ENCODE assay signal across 25 cellular contexts in genomic region chr18:13619505-13620205, GRCh38.
DNase-seq lines count a peak whose midpoint lies in the region; ATAC-seq, FAIRE-seq and TF ChIP-seq lines count a peak whose summit lies in the region.
"Had no signal": no experiment of that assay in that cellular context is flagged by ENCODE, and none has a peak within 500 bp of the region (broad histone marks: within the 10 kb centered on the region; RNA-seq: fewer than 3 reads in every experiment).

No MANE protein-coding gene starts in this region.

- H3K27me3 ChIP-seq in dorsolateral prefrontal cortex (no peaks in the 10 kb centered on the region), osteoblast (ENCODE audit: insufficient read depth, low read length) (peaks cover 3% of the 10 kb centered on the region)
- H3K27me3 ChIP-seq: body of pancreas, esophagus squamous epithelium, MG63, thyroid gland had no signal

- peak overlapping the region in 58 of 59 donors; percentile 57 to 99 (median 93) for H3K27ac ChIP-seq in dorsolateral prefrontal cortex
- H3K27ac ChIP-seq in osteoblast (ENCODE audit: low read depth, low read length), result no peak overlapping the region
- H3K27ac ChIP-seq: body of pancreas, esophagus squamous epithelium, thyroid gland had no signal

- CTCF ChIA-PET in activated CD8-positive, alpha-beta memory T cell treated with anti-CD3 and anti-CD28 coated beads, Interleukin-2, amount 10 ng/mL, durations not matched to agents 7 days and 5 days (lab: Charles Lee), result no interaction called here

- H2AFZ ChIP-seq in osteoblast (ENCODE audit: low read length), result no peak overlapping the region

- H3K9me3 ChIP-seq in osteoblast (ENCODE audit: low read depth, low read length), result no peaks in the 10 kb centered on the region
- H3K9me3 ChIP-seq: body of pancreas, esophagus squamous epithelium, MG63, thyroid gland had no signal

- intact Hi-C loops in dorsolateral prefrontal cortex (cut with DNase I), result loop anchor here in 1 of 2 donors (10.0 kb wide), 2 partner anchors 165 to 255 kb away; no protein-coding TSS in a partner anchor

- no peaks in the 10 kb centered on the region for H4K20me1 ChIP-seq in osteoblast (ENCODE audit: insufficient read depth, low read length)

- TF ChIP-seq CTCF in dorsolateral prefrontal cortex (IDR thresholded peaks at IDR 0.05 in 54 of 56, conservative IDR thresholded peaks at IDR 0.05 in 2 of 56; ENCODE audit: low read depth in 1 of 56, partially characterized antibody in 56 of 56) (peak in 2 of 56 donors; percentile 11 to 18), osteoblast (IDR thresholded peaks at IDR 0.05; ENCODE audit: extremely low read depth, low read depth, low read length) (no peak)

- H3K79me2 ChIP-seq in osteoblast (ENCODE audit: insufficient read depth, low read length), result no peaks in the 10 kb centered on the region

- peaks cover 3% of the 10 kb centered on the region for H3K36me3 Mint-ChIP-seq in activated CD8-positive, alpha-beta memory T cell treated with anti-CD3 and anti-CD28 coated beads, Interleukin-2, amount 10 ng/mL, durations not matched to agents 7 days and 5 days

- H3K9me3 Mint-ChIP-seq in activated CD8-positive, alpha-beta memory T cell treated with anti-CD3 and anti-CD28 coated beads, Interleukin-2, amount 10 ng/mL, durations not matched to agents 7 days and 5 days (ENCODE audit: low read depth), result no peaks in the 10 kb centered on the region
- H3K9me3 Mint-ChIP-seq: activated B cell treated with CpG ODN at 0.5 μM for 24 hours; activated CD4-positive, alpha-beta memory T cell treated with anti-CD3 and anti-CD28 coated beads, Interleukin-2, amount 10 ng/mL, durations not matched to agents 7 days and 5 days; nephron progenitor cell had no signal

- FAIRE-seq in urothelium cell line (lab: Jason Lieb, UNC), result peak; percentile 96
- FAIRE-seq: frontal cortex, G401.6 had no signal

- H3K4me2 ChIP-seq in osteoblast (ENCODE audit: insufficient read depth, low read length), result no peak overlapping the region

- H3K36me3 ChIP-seq in osteoblast (ENCODE audit: insufficient read depth, low read length), result no peaks in the 10 kb centered on the region
- H3K36me3 ChIP-seq: esophagus squamous epithelium, MG63, thyroid gland had no signal

- peak overlapping the region in 3 of 59 donors; percentile 8 to 19 (median 12) for H3K4me3 ChIP-seq in dorsolateral prefrontal cortex
- no peak overlapping the region for H3K4me3 ChIP-seq in osteoblast (ENCODE audit: insufficient read depth, low read length)
- H3K4me3 ChIP-seq: body of pancreas, esophagus squamous epithelium, MG63, thyroid gland had no signal

- H3K4me1 ChIP-seq in osteoblast (ENCODE audit: insufficient read depth, low read length), result no peaks in the 10 kb centered on the region
- H3K4me1 ChIP-seq: body of pancreas had no signal

- H3K4me1 Mint-ChIP-seq in activated CD8-positive, alpha-beta memory T cell treated with anti-CD3 and anti-CD28 coated beads, Interleukin-2, amount 10 ng/mL, durations not matched to agents 7 days and 5 days, result peaks cover 43% of the 10 kb centered on the region

- no peak for ATAC-seq in activated CD8-positive, alpha-beta memory T cell treated with anti-CD3 and anti-CD28 coated beads, Interleukin-2, amount 10 ng/mL, durations not matched to agents 7 days and 5 days
- ATAC-seq: body of pancreas, Panc1 had no signal

- H3K27ac Mint-ChIP-seq in activated CD8-positive, alpha-beta memory T cell treated with anti-CD3 and anti-CD28 coated beads, Interleukin-2, amount 10 ng/mL, durations not matched to agents 7 days and 5 days, result peak overlapping the region; percentile 26
- H3K27ac Mint-ChIP-seq: activated CD4-positive, alpha-beta memory T cell treated with anti-CD3 and anti-CD28 coated beads, Interleukin-2, amount 10 ng/mL, durations not matched to agents 7 days and 5 days had no signal

- H3K4me3 Mint-ChIP-seq in activated CD8-positive, alpha-beta memory T cell treated with anti-CD3 and anti-CD28 coated beads, Interleukin-2, amount 10 ng/mL, durations not matched to agents 7 days and 5 days, result no peak overlapping the region
- H3K4me3 Mint-ChIP-seq: activated B cell treated with CpG ODN at 0.5 μM for 24 hours; activated CD4-positive, alpha-beta memory T cell treated with anti-CD3 and anti-CD28 coated beads, Interleukin-2, amount 10 ng/mL, durations not matched to agents 7 days and 5 days; nephron progenitor cell had no signal

- H3K27me3 Mint-ChIP-seq in activated CD8-positive, alpha-beta memory T cell treated with anti-CD3 and anti-CD28 coated beads, Interleukin-2, amount 10 ng/mL, durations not matched to agents 7 days and 5 days, result no peaks in the 10 kb centered on the region
- H3K27me3 Mint-ChIP-seq: activated B cell treated with CpG ODN at 0.5 μM for 24 hours; activated CD4-positive, alpha-beta memory T cell treated with anti-CD3 and anti-CD28 coated beads, Interleukin-2, amount 10 ng/mL, durations not matched to agents 7 days and 5 days had no signal

- peak; percentile 38 for DNase-seq in activated CD8-positive, alpha-beta memory T cell treated with anti-CD3 and anti-CD28 coated beads, Interleukin-2, amount 10 ng/mL, durations not matched to agents 7 days and 5 days
- no peak for DNase-seq in activated CD8-positive, alpha-beta memory T cell treated with anti-CD3 and anti-CD28 coated beads, Interleukin-2, amount 50 U/mL, for 48 hours
- DNase-seq in dorsolateral prefrontal cortex (peak in 4 of 10 donors; percentile 48 to 74 (median 64)), osteoblast (ENCODE audit: insufficient read length, low spot score, missing footprints) (peak; percentile 66), urothelium cell line (ENCODE audit: low spot score) (no peak), putamen (ENCODE audit: low spot score) (no peak), NCI-H510A (lab: John Stamatoyannopoulos, UW) (no peak)
- DNase-seq in activated naive CD4-positive, alpha-beta T cell treated with Interleukin-2 at 50 U/mL for 16 hours, result no peak
- DNase-seq: activated B cell treated with CpG ODN at 0.5 μM for 24 hours; activated CD4-positive, alpha-beta memory T cell treated with anti-CD3 and anti-CD28 coated beads, Interleukin-2, amount 10 ng/mL, durations not matched to agents 7 days and 5 days; activated effector memory CD4-positive, alpha-beta T cell treated with anti-CD3 and anti-CD28 coated beads, Interleukin-2, amount 50 U/mL, for 16 hours; activated T-cell treated with anti-CD3 and anti-CD28 coated beads for 4 hours; AML-193; body of pancreas; esophagus squamous epithelium; MG63; NCI-H1436 treated with DMSO at 0.1 percent for 48 hours; nephron progenitor cell; SIG-M5; SW 1271; T1000; thyroid gland had no signal

Comparison
In these comparisons a context has a peak if more than half of its experiments do, and no peak if none do; other contexts are left out.
1. DNase-seq: peak in activated CD8-positive, alpha-beta memory T cell treated with anti-CD3 and anti-CD28 coated beads, Interleukin-2, amount 10 ng/mL, durations not matched to agents 7 days and 5 days (single experiment) and osteoblast (single experiment); none in activated CD8-positive, alpha-beta memory T cell treated with anti-CD3 and anti-CD28 coated beads, Interleukin-2, amount 50 U/mL, for 48 hours (single experiment), urothelium cell line (single experiment), putamen (single experiment), activated naive CD4-positive, alpha-beta T cell treated with Interleukin-2 at 50 U/mL for 16 hours (single experiment) and NCI-H510A (single experiment).